Comparison of ENCODE assay signal across 8 cellular contexts in genomic region chr1:109548321-109549267, GRCh38. TPM values are rescaled to one million over a fixed set of nuclear protein-coding genes. Genes with fewer than 3 reads are reported as not detected.
DNase-seq lines count a peak whose midpoint lies in the region; ATAC-seq, FAIRE-seq and TF ChIP-seq lines count a peak whose summit lies in the region.

Gene GNAI3, plus strand, starts transcription at chr1:109548615. Its CDS starts 106 bp downstream, at chr1:109548721.

- peak within 1 kb of the TSS; percentile 98 to 100 (median 100) for H3K4me3 Mint-ChIP-seq in CD4-positive, CD25-positive, alpha-beta regulatory T cell

- H3K79me2 ChIP-seq in HepG2 (ENCODE audit: insufficient read depth, low read length), result peaks cover 64% of the 10 kb centered on the region

- ATAC-seq in CD4-positive, CD25-positive, alpha-beta regulatory T cell (ENCODE audit: low read depth in 2 of 2), result peak; percentile 96 to 97
- ATAC-seq in GM19438 (IDR thresholded peaks at IDR 0.05; ENCODE audit: low read depth, unreplicated experiment) (peak; percentile 91), HG03571 (IDR thresholded peaks at IDR 0.05; ENCODE audit: unreplicated experiment) (peak; percentile 86), HepG2 (peak; percentile 98)

- peak; percentile 17; the same call in 1 of the 2 replicates for TF ChIP-seq CTCF in HepG2 (CRISPR knock-in tag; IDR thresholded peaks at IDR 0.05)

- in situ Hi-C loops in HepG2 (cut with HindIII; ENCODE audit: extremely low pct_ligation_motif_present, low pct_unique_long_range_greater_than_20kb), result loop anchor here (5.0 to 10.0 kb wide), 3 partner anchors 74 to 224 kb away; partner anchors contain the start of gene GSTM5

- peaks cover 21% of the 10 kb centered on the region; the same call in 1 of the 2 replicates for H4K20me1 ChIP-seq in HepG2 (ENCODE audit: insufficient read depth, low read length)

- TF ChIP-seq EP300 in HepG2 (IDR thresholded peaks at IDR 0.05; ENCODE audit: low read depth in 2 of 2, low read length in 2 of 2) (0 out of 4 replicates have a peak, but pooled peaks of 1 of the 2 experiments have one; percentile 30), HepG2 (CRISPR knock-in tag; IDR thresholded peaks at IDR 0.05; ENCODE audit: borderline replicate concordance) (0 out of 2 replicates have a peak, but pooled peaks have one; percentile 42)

- H3K36me3 ChIP-seq in CD4-positive, CD25-positive, alpha-beta regulatory T cell (ENCODE audit: control insufficient read depth, insufficient read depth, low read length), result no peaks in the 10 kb centered on the region
- no peaks in the 10 kb centered on the region for H3K36me3 ChIP-seq in HepG2 (replicated peaks in 1 of 2; ENCODE audit: control insufficient read depth in 1 of 2, insufficient read depth in 2 of 2, low read length in 2 of 2)

- peak within 1 kb of the TSS; percentile 93 for H3K4me3 ChIP-seq in CD4-positive, CD25-positive, alpha-beta regulatory T cell (ENCODE audit: low read depth, low read length)
- H3K4me3 ChIP-seq in HepG2 (replicated peaks in 1 of 3; ENCODE audit: insufficient read depth in 1 of 3, low read depth in 2 of 3, low read length in 3 of 3), result peak within 1 kb of the TSS; percentile 83 to 96 (median 93)

- peak within 1 kb of the TSS; percentile 97 to 100 (median 99) for H3K27ac Mint-ChIP-seq in CD4-positive, CD25-positive, alpha-beta regulatory T cell

- peak; percentile 94 to 96 for TF ChIP-seq POLR2A in HepG2 (IDR thresholded peaks at IDR 0.05; ENCODE audit: insufficient read depth in 1 of 2, low read depth in 2 of 2, low read length in 2 of 2)

- peak within 1 kb of the TSS; percentile 82 for H3K9ac ChIP-seq in HepG2 (ENCODE audit: insufficient read depth, low read depth, low read length)

- intact Hi-C loops in HepG2 (cut with micrococcal nuclease; ENCODE audit: unreplicated experiment), result loop anchor here (1.0 to 10.0 kb wide), 3 partner anchors 39 to 436 kb away; partner anchors contain the start of genes AHCYL1, AMPD2 and GNAT2

- H3K4me1 ChIP-seq in CD4-positive, CD25-positive, alpha-beta regulatory T cell (ENCODE audit: control insufficient read depth, insufficient read depth, low read length, poor library complexity, severe bottlenecking), result peaks cover 49% of the 10 kb centered on the region
- peaks cover 61% of the 10 kb centered on the region for H3K4me1 ChIP-seq in HepG2 (ENCODE audit: insufficient read depth, low read length)

- under 1% methylated on average over 58 of the region's 68 CpGs for WGBS in HepG2 (ENCODE audit: low lambda C conversion rate)

- peak within 1 kb of the TSS; percentile 97 for H3K4me2 ChIP-seq in HepG2 (ENCODE audit: low read depth, low read length)

- peak; percentile 64 for FAIRE-seq in HepG2 (lab: Jason Lieb, UNC)

- H3K27me3 ChIP-seq in CD4-positive, CD25-positive, alpha-beta regulatory T cell (ENCODE audit: control insufficient read depth, insufficient read depth, low read length), result no peaks in the 10 kb centered on the region
- H3K27me3 ChIP-seq in HepG2 (ENCODE audit: control insufficient read depth in 1 of 2, insufficient read depth in 2 of 2, low read length in 2 of 2), result no peaks in the 10 kb centered on the region; a peak in 2 of 5 replicates

- no peaks in the 10 kb centered on the region for H3K9me3 ChIP-seq in CD4-positive, CD25-positive, alpha-beta regulatory T cell (ENCODE audit: control insufficient read depth in 2 of 2, low read length in 2 of 2)
- H3K9me3 ChIP-seq in HepG2 (ENCODE audit: low read length), result no peaks in the 10 kb centered on the region

- BruUV-seq in HepG2 (replicated peaks; lab: Mats Ljungman, UMichigan), result no TSS peak

- no peak within 1 kb of the TSS for H2AFZ ChIP-seq in HepG2 (ENCODE audit: low read length)

- TF ChIP-seq RAD21 in HepG2 (CRISPR knock-in tag; IDR thresholded peaks at IDR 0.05), result no peak

- peaks cover 4% of the 10 kb centered on the region for H3K36me3 Mint-ChIP-seq in CD4-positive, CD25-positive, alpha-beta regulatory T cell

- CTCF ChIA-PET in HepG2 (lab: Yijun Ruan, JAX; ENCODE audit: low intra/inter-chr PET ratio, low total read pairs), result interaction anchor here (3.6 kb wide), 1 partner anchor 95 kb away, joined by 12 read pairs; no protein-coding TSS in a partner anchor

- DNase-seq in CD4-positive, CD25-positive, alpha-beta regulatory T cell, result peak; percentile 95 to 99 (median 95)
- DNase-seq in NCI-H774 (lab: John Stamatoyannopoulos, UW), result peak; percentile 91
- peak; percentile 95 to 97 for DNase-seq in activated CD4-positive, alpha-beta T cell treated with anti-CD3 and anti-CD28 coated beads, Interleukin-2, amount 50 U/mL, for 48 hours
- DNase-seq in dermis microvascular lymphatic vessel endothelial cell (ENCODE audit: low read depth in 2 of 2), result peak; percentile 83 to 96
- peak; percentile 94 for DNase-seq in HepG2 (ENCODE audit: low spot score)
- peak; percentile 88 to 91 for DNase-seq in stimulated activated CD4-positive, alpha-beta T cell treated with anti-CD3 and anti-CD28 coated beads, Interleukin-2, amount 100 ng/mL, for 48 hours

- H3K4me1 Mint-ChIP-seq in CD4-positive, CD25-positive, alpha-beta regulatory T cell, result peaks cover 4 to 67% (median 45%) of the 10 kb centered on the region in 4 donors

- H3K27me3 Mint-ChIP-seq in CD4-positive, CD25-positive, alpha-beta regulatory T cell, result peaks cover 5% of the 10 kb centered on the region

- peak within 1 kb of the TSS; percentile 92 for H3K27ac ChIP-seq in CD4-positive, CD25-positive, alpha-beta regulatory T cell (ENCODE audit: insufficient read depth, low read length, poor library complexity, severe bottlenecking)
- H3K27ac ChIP-seq in HepG2 (ENCODE audit: extremely low read length, insufficient read depth, low read length), result peak within 1 kb of the TSS; percentile 72

- POLR2A ChIA-PET in HepG2 (lab: Yijun Ruan, JAX), result interaction anchor here (0.7 to 2.7 kb wide), 30 partner anchors 9 to 486 kb away, joined by 3 to 36 read pairs (median 6); partner anchors contain the start of genes AHCYL1, AMIGO1, AMPD2 and EPS8L3

- no peaks in the 10 kb centered on the region for H3K9me3 Mint-ChIP-seq in CD4-positive, CD25-positive, alpha-beta regulatory T cell

TF ChIP-seq in HepG2, 621 proteins besides CTCF, POLR2A, EP300 and RAD21 (continues in another document):
- TF ChIP-seq CREM (IDR thresholded peaks at IDR 0.05), result peak; percentile 90
- TF ChIP-seq CREM (CRISPR knock-in tag; IDR thresholded peaks at IDR 0.05), result no peak
- no peak for TF ChIP-seq ZBTB42 (CRISPR knock-in tag; IDR thresholded peaks at IDR 0.05)
- peak; percentile 24; the same call in 1 of the 2 replicates for TF ChIP-seq SMAD3 (CRISPR knock-in tag; IDR thresholded peaks at IDR 0.05)
- TF ChIP-seq NAIF1 (CRISPR knock-in tag; IDR thresholded peaks at IDR 0.05; ENCODE audit: borderline replicate concordance), result no peak
- TF ChIP-seq, protein P1, sequence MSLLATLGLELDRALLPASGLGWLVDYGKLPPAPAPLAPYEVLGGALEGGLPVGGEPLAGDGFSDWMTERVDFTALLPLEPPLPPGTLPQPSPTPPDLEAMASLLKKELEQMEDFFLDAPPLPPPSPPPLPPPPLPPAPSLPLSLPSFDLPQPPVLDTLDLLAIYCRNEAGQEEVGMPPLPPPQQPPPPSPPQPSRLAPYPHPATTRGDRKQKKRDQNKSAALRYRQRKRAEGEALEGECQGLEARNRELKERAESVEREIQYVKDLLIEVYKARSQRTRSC (CRISPR knock-in tag; IDR thresholded peaks at IDR 0.05; ENCODE audit: low read depth), result no peak
- TF ChIP-seq ETS1 (CRISPR knock-in tag; IDR thresholded peaks at IDR 0.05), result peak; percentile 60; the same call in 1 of the 2 replicates
- TF ChIP-seq ZNF205 (CRISPR knock-in tag; IDR thresholded peaks at IDR 0.05), result 0 out of 2 replicates have a peak, but pooled peaks have one; percentile 23

RNA-seq across cellular contexts. Expression of gene GNAI3, which starts in this region (rescaled TPM):
- total RNA-seq in CD4-positive, CD25-positive, alpha-beta regulatory T cell, result 7.4 TPM
- 10 to 100 TPM in 2 of 4 donors, 1 to 10 TPM in 2; 9.4 to 10.3 (median 9.9) TPM for polyA plus RNA-seq in CD4-positive, CD25-positive, alpha-beta regulatory T cell
- 11.4 and 14.9 TPM in 2 replicates for total RNA-seq in dermis microvascular lymphatic vessel endothelial cell
- 9.0 and 11.0 TPM in 2 replicates for total RNA-seq in HepG2 (2016; rRNA removed; fragmentation: Illumina TruSeq; extraction: Trizol)
- 1.1 TPM in 2 replicates for total RNA-seq in HepG2 (2016; cell fraction: cytosol; rRNA removed; fragmentation: Illumina TruSeq; extraction: Trizol; ENCODE audit: low read depth)
- 9.0 and 11.4 TPM in 2 replicates for total RNA-seq in HepG2 (2016; cell fraction: insoluble cytoplasmic fraction; rRNA removed; fragmentation: Illumina TruSeq; extraction: Trizol)
- 2.8 and 3.3 TPM in 2 replicates for total RNA-seq in HepG2 (2016; cell fraction: membrane; rRNA removed; fragmentation: Illumina TruSeq; extraction: Trizol)
- 7.4 and 8.2 TPM in 2 replicates for total RNA-seq in HepG2 (2016; cell fraction: nucleus; rRNA removed; fragmentation: Illumina TruSeq; extraction: Trizol)
- polyA plus RNA-seq in HepG2 (2011; rRNA removed), result 3.2 and 4.3 TPM in 2 replicates
- 1.9 and 3.2 TPM in 2 replicates for polyA plus RNA-seq in HepG2 (2011; cell fraction: cytosol; rRNA removed)
- polyA plus RNA-seq in HepG2 (2011; cell fraction: nucleus; rRNA removed), result 1.5 and 1.9 TPM in 2 replicates
- polyA plus RNA-seq in HepG2 (2012), result 4.1 and 4.5 TPM in 2 replicates
- polyA plus RNA-seq in HepG2 (2016; cell fraction: cytosol; fragmentation: Illumina TruSeq; extraction: Trizol; ENCODE audit: low read depth), result 0.65 and 0.78 TPM in 2 replicates
- 7.9 and 8.3 TPM in 2 replicates for polyA plus RNA-seq in HepG2 (2016; cell fraction: insoluble cytoplasmic fraction; fragmentation: Illumina TruSeq; extraction: Trizol; ENCODE audit: low read depth)
- polyA plus RNA-seq in HepG2 (2016; cell fraction: membrane; fragmentation: Illumina TruSeq; extraction: Trizol; ENCODE audit: low read depth), result 1.5 and 1.6 TPM in 2 replicates
- 4.4 and 4.6 TPM in 2 replicates for polyA plus RNA-seq in HepG2 (2016; cell fraction: nucleus; fragmentation: Illumina TruSeq; extraction: Trizol; ENCODE audit: insufficient read depth, low read depth)
- polyA minus RNA-seq in HepG2 (2011; rRNA and poly(A)+ RNA removed; ENCODE audit: low replicate concordance), result 4.2 and 4.8 TPM in 2 replicates
- polyA minus RNA-seq in HepG2 (2011; cell fraction: cytosol; rRNA and poly(A)+ RNA removed), result 4.1 TPM in 2 replicates
- 20.0 and 20.5 TPM in 2 replicates for polyA minus RNA-seq in HepG2 (2011; cell fraction: nucleus; rRNA and poly(A)+ RNA removed)

Comparison
In these comparisons a context has a peak if more than half of its experiments do, and no peak if none do; other contexts are left out.
1. Peak in every context shown above with its lines: DNase-seq, ATAC-seq, H3K4me3 ChIP-seq and H3K27ac ChIP-seq.